ENCODE assay signal across 1 cellular context in genomic region chr14:80956105-80956504, GRCh38.
TF ChIP-seq lines count a peak whose summit lies in the region.

No MANE protein-coding gene starts in this region.

TF ChIP-seq in WTC11, 78 proteins besides CTCF, POLR2A, EP300 and RAD21 (continued from another document):
- TF ChIP-seq KAT7 (CRISPR knock-in tag; IDR thresholded peaks at IDR 0.05; ENCODE audit: borderline replicate concordance), result no peak
